ENCODE assay signal across 9 cellular contexts in the genomic region with DNA sequence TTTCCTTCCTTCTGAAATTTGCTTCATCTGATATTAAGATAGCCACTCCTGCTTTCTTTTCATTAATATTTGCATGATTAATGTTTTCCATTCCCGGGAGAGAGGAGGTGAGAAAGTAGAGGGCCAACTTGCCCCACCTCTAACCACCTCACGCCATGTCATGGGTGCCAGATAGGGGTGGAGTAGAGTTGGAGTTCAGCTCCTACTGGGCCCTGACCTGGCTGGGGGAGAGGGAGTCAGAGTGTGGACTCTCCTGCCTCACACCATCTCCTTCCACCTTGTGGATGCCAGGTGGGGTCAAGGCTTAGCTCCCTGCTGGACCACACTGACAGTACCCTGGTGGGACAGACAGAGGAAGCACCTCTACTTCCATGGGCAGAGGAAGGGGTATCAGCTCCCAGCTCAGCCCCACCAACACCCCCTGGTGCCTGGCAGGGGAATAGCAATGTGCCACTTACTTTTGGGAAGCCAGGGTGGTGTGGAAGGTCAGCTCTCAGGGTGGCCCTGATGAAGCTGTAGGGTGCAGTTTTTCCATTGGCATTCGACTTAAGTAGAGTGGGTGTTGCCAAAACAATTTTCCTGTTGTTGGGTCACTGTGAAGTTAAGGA. TPM values are rescaled to one million over a fixed set of nuclear protein-coding genes. Genes with fewer than 3 reads are reported as not detected.
DNase-seq lines count a peak whose midpoint lies in the region; ATAC-seq and TF ChIP-seq lines count a peak whose summit lies in the region.
"Had no signal": no experiment of that assay in that cellular context is flagged by ENCODE, and none has a peak within 500 bp of the region (broad histone marks: within the 10 kb centered on the region; RNA-seq: fewer than 3 reads in every experiment).

No MANE protein-coding gene starts in this region.

- DNase-seq in NCI-H748 (lab: John Stamatoyannopoulos, UW; ENCODE audit: unreplicated experiment): peak; percentile 29
- DNase-seq in NCI-H748 treated with DMSO at 0.1 percent for 48 hours (lab: John Stamatoyannopoulos, UW): no peak
- DNase-seq in SKM-1 treated with dmso at 0.1 percent for 144 hours (lab: John Stamatoyannopoulos, UW; ENCODE audit: unreplicated experiment): peak; percentile 10
- DNase-seq in colonic mucosa: no peak
- peak; percentile 36 for DNase-seq in stimulated activated CD4-positive, alpha-beta T cell treated with anti-CD3 and anti-CD28 coated beads, Interleukin-1b, Interleukin-23, amount 100 ng/mL, for 48 hours
- no peak for DNase-seq in vagina (ENCODE audit: extremely low spot score in 2 of 2)
- no peak for DNase-seq in epidermal melanocyte (ENCODE audit: insufficient read length, low spot score)

- intact Hi-C loops in colonic mucosa (cut with DNase I) (no loop called here), vagina (cut with DNase I) (no loop called here)

- TF ChIP-seq POLR2A in vagina (IDR thresholded peaks at IDR 0.05): no peak

- H3K9me3 ChIP-seq in colonic mucosa: no peaks in the 10 kb centered on the region
- no peaks in the 10 kb centered on the region for H3K9me3 ChIP-seq in vagina

- ATAC-seq in HG03521 (IDR thresholded peaks at IDR 0.05; ENCODE audit: unreplicated experiment): no peak

- peak; percentile 37 for TF ChIP-seq CTCF in colonic mucosa (IDR thresholded peaks at IDR 0.05)
- peak in 1 of 3 experiments; percentile 15 for TF ChIP-seq CTCF in vagina (IDR thresholded peaks at IDR 0.05)

- H3K36me3 ChIP-seq in colonic mucosa: no peaks in the 10 kb centered on the region
- peaks cover 0 to 31% of the 10 kb centered on the region in 2 donors for H3K36me3 ChIP-seq in vagina

- no peak overlapping the region for H3K9ac ChIP-seq in colonic mucosa (ENCODE audit: low read depth in 2 of 2, low read length in 2 of 2)
- H3K9ac ChIP-seq: BLaER1 treated with 17β-estradiol and CSF1 and Interleukin-3, amounts not matched to agents 10 nM and 100 nM had no signal

- no peaks in the 10 kb centered on the region for H3K27me3 ChIP-seq in colonic mucosa
- no peaks in the 10 kb centered on the region for H3K27me3 ChIP-seq in vagina
- H3K27me3 ChIP-seq: BLaER1 treated with 17β-estradiol and CSF1 and Interleukin-3, amounts not matched to agents 10 nM and 100 nM had no signal

- H3K4me1 ChIP-seq in colonic mucosa (no peaks in the 10 kb centered on the region), vagina (no peaks in the 10 kb centered on the region)

- H3K4me3 ChIP-seq in colonic mucosa: no peak overlapping the region
- no peak overlapping the region for H3K4me3 ChIP-seq in vagina
- H3K4me3 ChIP-seq: BLaER1 treated with 17β-estradiol and CSF1 and Interleukin-3, amounts not matched to agents 10 nM and 100 nM had no signal

- H3K27ac ChIP-seq in colonic mucosa (no peak overlapping the region), vagina (no peak overlapping the region)
- H3K27ac ChIP-seq: BLaER1 treated with 17β-estradiol and CSF1 and Interleukin-3, amounts not matched to agents 10 nM and 100 nM had no signal

RNA-seq across cellular contexts. Expression of a gene that starts 28.0 kb away (rescaled TPM):
- total RNA-seq in colonic mucosa (1 to 10 TPM; 8.7 to 8.8 TPM), vagina (26.3 TPM)

RNA-seq across cellular contexts. Expression of a gene that starts 44.8 kb away (rescaled TPM):
- not detected for total RNA-seq in colonic mucosa
- not detected for total RNA-seq in vagina

Comparison
In these comparisons a context has a peak if more than half of its experiments do, and no peak if none do; other contexts are left out.
1. DNase-seq: peak in NCI-H748 (single experiment), SKM-1 treated with dmso at 0.1 percent for 144 hours (single experiment) and stimulated activated CD4-positive, alpha-beta T cell treated with anti-CD3 and anti-CD28 coated beads, Interleukin-1b, Interleukin-23, amount 100 ng/mL, for 48 hours (single experiment); none in NCI-H748 treated with DMSO at 0.1 percent for 48 hours (single experiment), colonic mucosa (single experiment), vagina (0 of 2) and epidermal melanocyte (single experiment).